In the genomic region with DNA sequence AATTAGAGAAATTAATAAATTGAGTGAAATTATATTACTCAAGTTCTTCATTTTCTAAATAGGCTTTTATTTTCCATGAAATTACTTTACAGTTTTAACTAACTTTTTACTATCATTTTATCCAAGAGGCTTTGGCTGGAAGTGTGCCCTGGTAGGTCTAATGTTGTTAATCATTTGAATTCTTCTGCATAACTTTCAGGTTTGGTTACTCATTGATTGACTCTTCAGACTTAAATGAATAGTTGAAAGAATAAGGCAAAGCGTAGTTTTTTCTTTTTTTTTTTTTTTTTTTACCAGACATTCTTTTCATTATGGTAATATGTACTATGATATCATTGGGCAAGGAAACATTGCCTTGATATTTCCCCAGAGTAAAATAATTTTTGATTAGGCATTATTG, we compare ENCODE assay signal across 39 cellular contexts.
"Had no signal": no experiment of that assay in that cellular context is flagged by ENCODE, and none has a peak within 500 bp of the region (broad histone marks: within the 10 kb centered on the region; RNA-seq: fewer than 3 reads in every experiment).

No MANE protein-coding gene starts in this region.

- H3K36me3 ChIP-seq: ascending aorta, cardiac muscle cell had no signal

- H3K4me3 ChIP-seq: ascending aorta, cardiac muscle cell had no signal

- H3K4me1 ChIP-seq: ascending aorta had no signal

- H3K27ac ChIP-seq: ascending aorta, cardiac muscle cell, VCaP had no signal

- H3K4me3 Mint-ChIP-seq: activated B cell treated with CpG ODN at 0.5 μM for 24 hours; activated CD4-positive, alpha-beta memory T cell treated with anti-CD3 and anti-CD28 coated beads for 36 hours; activated CD4-positive, alpha-beta T cell treated with anti-CD3 and anti-CD28 coated beads, Interleukin-2, amount 10 ng/mL, durations not matched to agents 24 days and 14 days; activated CD8-positive, alpha-beta T cell treated with anti-CD3 and anti-CD28 coated beads for 36 hours; activated naive CD4-positive, alpha-beta T cell treated with anti-CD3 and anti-CD28 coated beads for 36 hours; activated naive CD4-positive, alpha-beta T cell treated with anti-CD3 and anti-CD28 coated beads, Interleukin-2, amount 50 U/mL, for 24 hours; activated naive CD8-positive, alpha-beta T cell; activated naive CD8-positive, alpha-beta T cell treated with anti-CD3 and anti-CD28 coated beads, Interleukin-2, amount 10 ng/mL, durations not matched to agents 7 days and 5 days; activated naive CD8-positive, alpha-beta T cell treated with anti-CD3 and anti-CD28 coated beads, Interleukin-2, amount 50 U/mL, for 24 hours; activated T-cell treated with anti-CD3 and anti-CD28 coated beads, Interleukin-2, amount 50 U/mL, for 4 hours; activated T-cell treated with anti-CD3 and anti-CD28 coated beads, Interleukin-2, amount 50 U/mL, for 72 hours; activated T-helper 1 cell treated with anti-CD3 and anti-CD28 coated beads, Interleukin-12 subunit alpha, Interleukin-12 subunit beta, Interleukin-2, Interleukin-4 antibody, amounts not matched to agents 30 ng/mL and 10 ng/mL and 1 ng/mL, durations not matched to agents 14 hours and 24 hours and 36 hours; activated T-helper 17 cell treated with anti-CD3 and anti-CD28 coated beads, Interleukin-2, amount 50 U/mL, for 72 hours; brain; central memory CD8-positive, alpha-beta T cell; T-helper 1 cell treated with Interleukin-12 subunit alpha and Interleukin-12 subunit beta and Interleukin-4 antibody, amounts not matched to agents 30 μg/mL and 1 μg/mL, for 36 hours; T-helper 2 cell treated with Interferon-gamma antibody and Interleukin-4, amounts not matched to agents 5 μg/mL and 100 μg/mL, for 36 hours had no signal

- H3K36me3 Mint-ChIP-seq: activated CD4-positive, alpha-beta memory T cell treated with anti-CD3 and anti-CD28 coated beads for 36 hours; activated naive CD4-positive, alpha-beta T cell treated with anti-CD3 and anti-CD28 coated beads, Interleukin-2, amount 50 U/mL, for 24 hours; activated naive CD8-positive, alpha-beta T cell; activated naive CD8-positive, alpha-beta T cell treated with anti-CD3 and anti-CD28 coated beads, Interleukin-2, amount 10 ng/mL, durations not matched to agents 7 days and 5 days; brain had no signal

- H3K27me3 ChIP-seq: ascending aorta, cardiac muscle cell had no signal

- H3K4me1 Mint-ChIP-seq: activated B cell treated with CpG ODN at 0.5 μM for 24 hours; activated CD4-positive, alpha-beta T cell treated with anti-CD3 and anti-CD28 coated beads, Interleukin-2, amount 10 ng/mL, durations not matched to agents 24 days and 14 days; activated naive CD4-positive, alpha-beta T cell treated with anti-CD3 and anti-CD28 coated beads, Interleukin-2, amount 50 U/mL, for 24 hours; activated naive CD8-positive, alpha-beta T cell treated with anti-CD3 and anti-CD28 coated beads, Interleukin-2, amount 10 ng/mL, durations not matched to agents 7 days and 5 days; activated naive CD8-positive, alpha-beta T cell treated with anti-CD3 and anti-CD28 coated beads, Interleukin-2, amount 50 U/mL, for 24 hours; activated T-helper 17 cell treated with anti-CD3 and anti-CD28 coated beads, Interleukin-2, amount 50 U/mL, for 72 hours; central memory CD8-positive, alpha-beta T cell had no signal

- ATAC-seq: activated CD8-positive, alpha-beta T cell treated with anti-CD3 and anti-CD28 coated beads for 36 hours; activated naive CD8-positive, alpha-beta T cell treated with anti-CD3 and anti-CD28 coated beads, Interleukin-2, amount 50 U/mL, for 24 hours; activated T-cell treated with anti-CD3 and anti-CD28 coated beads, Interleukin-2, amount 50 U/mL, for 4 hours; activated T-cell treated with anti-CD3 and anti-CD28 coated beads, Interleukin-2, amount 50 U/mL, for 72 hours; activated T-helper 17 cell treated with anti-CD3 and anti-CD28 coated beads, Interleukin-2, amount 50 U/mL, for 72 hours had no signal

- H3K9me3 Mint-ChIP-seq: activated CD4-positive, alpha-beta T cell treated with anti-CD3 and anti-CD28 coated beads, Interleukin-2, amount 10 ng/mL, durations not matched to agents 24 days and 14 days; activated CD8-positive, alpha-beta T cell treated with anti-CD3 and anti-CD28 coated beads for 36 hours; activated naive CD8-positive, alpha-beta T cell treated with anti-CD3 and anti-CD28 coated beads, Interleukin-2, amount 10 ng/mL, durations not matched to agents 7 days and 5 days; activated T-helper 1 cell treated with anti-CD3 and anti-CD28 coated beads, Interleukin-12 subunit alpha, Interleukin-12 subunit beta, Interleukin-2, Interleukin-4 antibody, amounts not matched to agents 30 ng/mL and 10 ng/mL and 1 ng/mL, durations not matched to agents 14 hours and 24 hours and 36 hours; central memory CD8-positive, alpha-beta T cell; T-helper 2 cell treated with Interferon-gamma antibody and Interleukin-4, amounts not matched to agents 5 μg/mL and 100 μg/mL, for 36 hours had no signal

- H3K27ac Mint-ChIP-seq: activated B cell treated with CpG ODN at 0.5 μM for 24 hours; activated CD4-positive, alpha-beta memory T cell treated with anti-CD3 and anti-CD28 coated beads for 36 hours; activated CD4-positive, alpha-beta T cell treated with anti-CD3 and anti-CD28 coated beads, Interleukin-2, amount 10 ng/mL, durations not matched to agents 24 days and 14 days; activated CD8-positive, alpha-beta T cell treated with anti-CD3 and anti-CD28 coated beads for 36 hours; activated naive CD4-positive, alpha-beta T cell treated with anti-CD3 and anti-CD28 coated beads for 36 hours; activated naive CD4-positive, alpha-beta T cell treated with anti-CD3 and anti-CD28 coated beads, Interleukin-2, amount 50 U/mL, for 24 hours; activated naive CD8-positive, alpha-beta T cell; activated naive CD8-positive, alpha-beta T cell treated with anti-CD3 and anti-CD28 coated beads, Interleukin-2, amount 10 ng/mL, durations not matched to agents 7 days and 5 days; activated naive CD8-positive, alpha-beta T cell treated with anti-CD3 and anti-CD28 coated beads, Interleukin-2, amount 50 U/mL, for 24 hours; activated T-cell treated with anti-CD3 and anti-CD28 coated beads, Interleukin-2, amount 50 U/mL, for 72 hours; activated T-helper 1 cell treated with anti-CD3 and anti-CD28 coated beads, Interleukin-12 subunit alpha, Interleukin-12 subunit beta, Interleukin-2, Interleukin-4 antibody, amounts not matched to agents 30 ng/mL and 10 ng/mL and 1 ng/mL, durations not matched to agents 14 hours and 24 hours and 36 hours; activated T-helper 17 cell treated with anti-CD3 and anti-CD28 coated beads, Interleukin-2, amount 50 U/mL, for 72 hours; T-helper 1 cell treated with Interleukin-12 subunit alpha and Interleukin-12 subunit beta and Interleukin-4 antibody, amounts not matched to agents 30 μg/mL and 1 μg/mL, for 36 hours; T-helper 2 cell treated with Interferon-gamma antibody and Interleukin-4, amounts not matched to agents 5 μg/mL and 100 μg/mL, for 36 hours had no signal

- FAIRE-seq: bronchial epithelial cell, TTC549 had no signal

- DNase-seq: activated B cell treated with CpG ODN at 0.5 μM for 24 hours; activated CD4-positive, alpha-beta memory T cell treated with anti-CD3 and anti-CD28 coated beads for 36 hours; activated CD4-positive, alpha-beta T cell treated with anti-CD3 and anti-CD28 coated beads for 4 hours; activated CD4-positive, alpha-beta T cell treated with anti-CD3 and anti-CD28 coated beads, Interleukin-2, amount 10 ng/mL, durations not matched to agents 24 days and 14 days; activated CD4-positive, alpha-beta T cell treated with anti-CD3 and anti-CD28 coated beads, Interleukin-2, amount 50 U/mL, for 1 hour; activated CD4-positive, alpha-beta T cell treated with anti-CD3 and anti-CD28 coated beads, Interleukin-2, amount 50 U/mL, for 4 hours; activated CD4-positive, CD25-positive, alpha-beta regulatory T cell treated with anti-CD3 and anti-CD28 coated beads, Interleukin-2, amount 50 U/mL, for 72 hours; activated CD8-positive, alpha-beta memory T cell treated with anti-CD3 and anti-CD28 coated beads, Interleukin-2, amount 50 U/mL, for 4 hours; activated CD8-positive, alpha-beta T cell treated with anti-CD3 and anti-CD28 coated beads for 36 hours; activated effector memory CD4-positive, alpha-beta T cell treated with anti-CD3 and anti-CD28 coated beads, Interleukin-2, amount 50 U/mL, for 16 hours; activated gamma-delta T cell treated with Interleukin-2 at 50 U/mL for 16 hours; activated naive CD4-positive, alpha-beta T cell; activated naive CD4-positive, alpha-beta T cell treated with anti-CD3 and anti-CD28 coated beads for 36 hours; activated naive CD8-positive, alpha-beta T cell treated with anti-CD3 and anti-CD28 coated beads, Interleukin-2, amount 10 ng/mL, durations not matched to agents 7 days and 5 days; activated naive CD8-positive, alpha-beta T cell treated with anti-CD3 and anti-CD28 coated beads, Interleukin-2, amount 50 U/mL, for 24 hours; activated T-cell treated with anti-CD3 and anti-CD28 coated beads for 4 hours; activated T-cell treated with anti-CD3 and anti-CD28 coated beads, Interleukin-2, amount 50 U/mL, for 1 hour; activated T-cell treated with anti-CD3 and anti-CD28 coated beads, Interleukin-2, amount 50 U/mL, for 4 hours; activated T-cell treated with anti-CD3 and anti-CD28 coated beads, Interleukin-2, amount 50 U/mL, for 72 hours; amygdala; anterior cingulate cortex; caudate nucleus; cerebellar nuclear complex; T-helper 1 cell; T-helper 2 cell; T-helper 9 cell had no signal

- H3K9me3 ChIP-seq: ascending aorta had no signal

- H3K27me3 Mint-ChIP-seq: activated B cell treated with CpG ODN at 0.5 μM for 24 hours; activated CD4-positive, alpha-beta memory T cell treated with anti-CD3 and anti-CD28 coated beads for 36 hours; activated CD4-positive, alpha-beta T cell treated with anti-CD3 and anti-CD28 coated beads, Interleukin-2, amount 10 ng/mL, durations not matched to agents 24 days and 14 days; activated CD8-positive, alpha-beta T cell treated with anti-CD3 and anti-CD28 coated beads for 36 hours; activated naive CD4-positive, alpha-beta T cell treated with anti-CD3 and anti-CD28 coated beads, Interleukin-2, amount 50 U/mL, for 24 hours; activated naive CD8-positive, alpha-beta T cell; activated naive CD8-positive, alpha-beta T cell treated with anti-CD3 and anti-CD28 coated beads, Interleukin-2, amount 10 ng/mL, durations not matched to agents 7 days and 5 days; activated naive CD8-positive, alpha-beta T cell treated with anti-CD3 and anti-CD28 coated beads, Interleukin-2, amount 50 U/mL, for 24 hours; activated T-helper 17 cell treated with anti-CD3 and anti-CD28 coated beads, Interleukin-2, amount 50 U/mL, for 72 hours; brain; central memory CD8-positive, alpha-beta T cell had no signal
